Comparison of ENCODE assay signal across 12 cellular contexts in the genomic region with DNA sequence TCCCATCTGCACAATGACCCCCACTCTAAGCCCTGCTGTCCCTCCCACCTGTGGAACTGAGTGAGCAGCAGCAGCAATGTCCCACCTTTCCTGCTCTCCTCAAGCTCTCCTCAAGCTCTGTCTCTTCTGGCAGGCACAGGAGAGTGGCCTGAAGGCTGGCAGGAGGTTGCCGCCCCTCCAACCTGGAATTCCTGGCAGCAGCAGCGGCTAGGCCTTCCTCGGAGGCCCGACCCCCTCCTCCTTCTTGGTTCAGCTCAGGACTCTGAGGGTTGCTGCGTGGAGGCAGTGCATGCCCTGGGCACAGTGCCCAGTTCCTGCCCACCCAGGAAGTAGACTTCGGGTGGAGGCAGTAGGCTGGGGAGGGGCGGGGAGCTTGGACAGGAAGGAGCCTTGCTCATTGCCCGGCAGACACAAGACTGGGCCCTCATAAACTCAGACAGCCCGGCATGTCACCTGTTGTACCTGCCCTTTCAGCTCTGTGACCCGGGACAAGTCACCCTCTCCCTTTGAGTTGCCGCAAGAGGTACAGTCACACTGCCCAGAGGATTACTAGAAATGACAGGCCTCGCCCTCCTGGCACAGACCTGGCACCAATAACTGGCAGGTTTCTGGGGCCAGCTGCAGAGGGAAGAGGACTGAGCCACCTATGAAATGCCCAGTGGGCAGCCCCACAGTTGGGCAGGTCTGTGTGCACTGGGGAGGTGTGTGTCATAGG. TPM values are rescaled to one million over a fixed set of nuclear protein-coding genes. Genes with fewer than 3 reads are reported as not detected.
A peak's percentile ranks its signal among the peaks of the same experiment; 100 is the strongest.
DNase-seq lines count a peak whose midpoint lies in the region; ATAC-seq and TF ChIP-seq lines count a peak whose summit lies in the region.
"Had no signal": no experiment of that assay in that cellular context is flagged by ENCODE, and none has a peak within 500 bp of the region (broad histone marks: within the 10 kb centered on the region; RNA-seq: fewer than 3 reads in every experiment).

No MANE protein-coding gene starts in this region.

- DNase-seq in CD1c-positive myeloid dendritic cell (ENCODE audit: extremely low spot score) (peak; percentile 70), NB4 (ENCODE audit: low read depth) (peak; percentile 60), HFFc6 (no peak), NCI-H2227 (lab: John Stamatoyannopoulos, UW; ENCODE audit: unreplicated experiment) (no peak)
- DNase-seq: activated effector memory CD4-positive, alpha-beta T cell treated with Interleukin-2 at 50 U/mL for 16 hours; DMS79; OCI-M1 had no signal

- H3K4me1 Mint-ChIP-seq in HFFc6 (ENCODE audit: low read depth): no peaks in the 10 kb centered on the region

- no peak overlapping the region for H3K27ac Mint-ChIP-seq in HFFc6

- H3K9ac ChIP-seq in duodenal mucosa (ENCODE audit: low read depth in 1 of 2, low read length in 2 of 2): peak overlapping the region; percentile 20 to 62
- H3K9ac ChIP-seq in mucosa of rectum (ENCODE audit: low read depth in 1 of 2, low read length in 2 of 2): peak overlapping the region; percentile 32 to 67
- H3K9ac ChIP-seq: parathyroid adenoma had no signal

- H3K27me3 Mint-ChIP-seq in HFFc6 (ENCODE audit: insufficient read depth): no peaks in the 10 kb centered on the region; the same call in none of the 2 replicates

- H3K4me3 ChIP-seq in NB4 (ENCODE audit: low read depth, low read length): no peak overlapping the region
- peak overlapping the region; percentile 46 to 51 for H3K4me3 ChIP-seq in duodenal mucosa (ENCODE audit: low read depth in 1 of 2, low read length in 2 of 2)
- H3K4me3 ChIP-seq in mucosa of rectum (ENCODE audit: low read length in 2 of 2): peak overlapping the region; percentile 60

- H3K27ac ChIP-seq in duodenal mucosa (ENCODE audit: low read depth, low read length) (peak overlapping the region; percentile 28), mucosa of rectum (ENCODE audit: low read depth in 2 of 2, low read length in 2 of 2) (peak overlapping the region; percentile 74 to 81)
- H3K27ac ChIP-seq: parathyroid adenoma had no signal

- no peak for TF ChIP-seq CTCF in NB4 (IDR thresholded peaks at IDR 0.05; ENCODE audit: low read depth, low read length)
- TF ChIP-seq CTCF in HFFc6 (IDR thresholded peaks at IDR 0.05): no peak

- ATAC-seq in GM18517 (IDR thresholded peaks at IDR 0.05; ENCODE audit: unreplicated experiment) (no peak), HG02884 (IDR thresholded peaks at IDR 0.05; ENCODE audit: unreplicated experiment) (no peak)

- peaks cover 54 to 79% of the 10 kb centered on the region in 2 donors for H3K4me1 ChIP-seq in duodenal mucosa (ENCODE audit: control insufficient read depth in 1 of 2, insufficient read depth in 2 of 2, low read length in 2 of 2)
- peaks cover 32 to 42% of the 10 kb centered on the region in 2 donors for H3K4me1 ChIP-seq in mucosa of rectum (ENCODE audit: control insufficient read depth in 2 of 2, insufficient read depth in 2 of 2, low read length in 2 of 2)
- H3K4me1 ChIP-seq: parathyroid adenoma had no signal

- no peak overlapping the region for H3K4me3 Mint-ChIP-seq in HFFc6

- H3K9me3 ChIP-seq in duodenal mucosa (ENCODE audit: control insufficient read depth in 1 of 2, low read length in 2 of 2) (no peaks in the 10 kb centered on the region), mucosa of rectum (ENCODE audit: control insufficient read depth in 2 of 2, low read length in 2 of 2) (no peaks in the 10 kb centered on the region)

- peaks cover 8% of the 10 kb centered on the region for H3K9me3 Mint-ChIP-seq in HFFc6

- TF ChIP-seq POLR2A in NB4 (IDR thresholded peaks at IDR 0.05; ENCODE audit: extremely low read depth, insufficient read length): no peak

- H3K36me3 Mint-ChIP-seq in HFFc6 (ENCODE audit: low read depth): no peaks in the 10 kb centered on the region

- H3K36me3 ChIP-seq in duodenal mucosa (ENCODE audit: control insufficient read depth in 1 of 2, insufficient read depth in 2 of 2, low read length in 2 of 2) (no peaks in the 10 kb centered on the region), mucosa of rectum (ENCODE audit: control insufficient read depth in 2 of 2, insufficient read depth in 2 of 2, low read length in 2 of 2) (no peaks in the 10 kb centered on the region)

- no peaks in the 10 kb centered on the region for H3K27me3 ChIP-seq in duodenal mucosa (ENCODE audit: control insufficient read depth in 1 of 2, insufficient read depth in 2 of 2, low read length in 2 of 2)
- no peaks in the 10 kb centered on the region for H3K27me3 ChIP-seq in mucosa of rectum (ENCODE audit: control insufficient read depth in 2 of 2, insufficient read depth in 2 of 2, low read length in 2 of 2)

RNA-seq across cellular contexts. Expression of gene SERPINA1, which starts 2.1 kb away (rescaled TPM):
- total RNA-seq in HFFc6 (2021; fragmentation: NEBNext Ultra II Directional; extraction: Animal tissue kit (Norgen Biotek cat#: 25700)): under 1 TPM in 3 of 6 experiments, not detected in 3; 0.07 to 0.40 (median 0.17) TPM

RNA-seq across cellular contexts. Expression of gene SERPINA2, which starts 24.0 kb away (rescaled TPM):
- not detected for total RNA-seq in HFFc6 (2021; fragmentation: NEBNext Ultra II Directional; extraction: Animal tissue kit (Norgen Biotek cat#: 25700))

Comparison
In these comparisons a context has a peak if more than half of its experiments do, and no peak if none do; other contexts are left out.
1. DNase-seq: peak in CD1c-positive myeloid dendritic cell (single experiment) and NB4 (single experiment); none in HFFc6 (single experiment) and NCI-H2227 (single experiment).